18 cellular contexts compared by ENCODE assay signal in the genomic region with DNA sequence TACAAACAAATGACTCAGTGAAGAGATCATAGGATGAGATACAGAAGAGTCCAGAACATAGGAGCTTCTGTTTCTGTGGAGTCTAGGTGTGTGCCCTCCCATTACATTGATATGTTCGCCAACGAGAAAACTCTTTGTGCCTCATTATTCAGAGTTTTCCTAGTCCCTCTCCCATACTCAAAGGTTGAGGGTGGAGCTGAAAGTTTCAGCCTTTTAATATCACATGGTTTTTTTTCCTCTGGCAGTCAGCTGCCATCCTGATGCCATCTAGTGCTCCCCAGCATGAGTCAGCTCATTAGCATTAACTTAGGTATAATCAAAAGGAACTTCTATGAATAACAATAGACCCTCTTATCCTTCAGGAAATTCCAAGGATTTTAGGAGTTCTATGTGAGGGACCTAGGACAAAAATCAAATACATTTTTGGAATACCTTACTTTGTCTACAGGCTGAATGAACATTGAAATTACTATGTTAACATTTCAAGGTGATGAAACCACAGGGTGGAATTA.
DNase-seq lines count a peak whose midpoint lies in the region; ATAC-seq and TF ChIP-seq lines count a peak whose summit lies in the region.
"Had no signal": no experiment of that assay in that cellular context is flagged by ENCODE, and none has a peak within 500 bp of the region (broad histone marks: within the 10 kb centered on the region; RNA-seq: fewer than 3 reads in every experiment).

No MANE protein-coding gene starts in this region.

- H3K27ac Mint-ChIP-seq in T-helper 17 cell = no peak overlapping the region
- H3K27ac Mint-ChIP-seq: activated CD4-positive, alpha-beta memory T cell treated with anti-CD3 and anti-CD28 coated beads for 36 hours; brain; CD8-positive, alpha-beta T cell had no signal

- H3K4me3 Mint-ChIP-seq in T-helper 17 cell = no peak overlapping the region
- H3K4me3 Mint-ChIP-seq: activated CD4-positive, alpha-beta memory T cell treated with anti-CD3 and anti-CD28 coated beads for 36 hours; brain; CD8-positive, alpha-beta T cell had no signal

- DNase-seq in HAP-1 (ENCODE audit: low spot score in 2 of 2) (peak; percentile 72 to 98), SK-MEL-5 (ENCODE audit: low read depth, low spot score) (peak; percentile 72), fibroblast of villous mesenchyme (ENCODE audit: low read depth) (peak; percentile 29), renal cortical epithelial cell (ENCODE audit: low read depth) (peak; percentile 32), germinal center (ENCODE audit: low spot score) (no peak), GM19238 (ENCODE audit: insufficient read length, low spot score) (no peak), T-helper 17 cell (no peak)
- DNase-seq: activated CD4-positive, alpha-beta memory T cell treated with anti-CD3 and anti-CD28 coated beads for 36 hours; CD8-positive, alpha-beta T cell; Karpas-422; midbrain; NCI-H187; NCI-H69; stimulated activated CD4-positive, alpha-beta T cell treated with anti-CD3 and anti-CD28 coated beads, Interleukin-15, amount 100 ng/mL, for 24 hours; T1000; testis had no signal

- ATAC-seq in GM21423 (IDR thresholded peaks at IDR 0.05; ENCODE audit: unreplicated experiment) = no peak
- no peak for ATAC-seq in T-helper 17 cell
- ATAC-seq: CD8-positive, alpha-beta T cell had no signal

- H3K27me3 ChIP-seq in HAP-1 (ENCODE audit: low read depth) = no peaks in the 10 kb centered on the region
- H3K27me3 ChIP-seq: testis had no signal

- no peaks in the 10 kb centered on the region for H3K27me3 Mint-ChIP-seq in T-helper 17 cell
- H3K27me3 Mint-ChIP-seq: activated CD4-positive, alpha-beta memory T cell treated with anti-CD3 and anti-CD28 coated beads for 36 hours; brain had no signal

- peaks cover 19% of the 10 kb centered on the region for H3K4me1 ChIP-seq in HAP-1
- H3K4me1 ChIP-seq: testis had no signal

- in situ Hi-C loops in HAP-1 (cut with MboI; ENCODE audit: low sequenced_read_pairs) (no loop called here), SK-MEL-5 (cut with HindIII; ENCODE audit: low pct_unique_long_range_greater_than_20kb, low sequenced_read_pairs) (no loop called here)

- H3K36me3 ChIP-seq in HAP-1 (replicated peaks) = no peaks in the 10 kb centered on the region

- H3K36me3 Mint-ChIP-seq in T-helper 17 cell (ENCODE audit: low read depth) = no peaks in the 10 kb centered on the region
- H3K36me3 Mint-ChIP-seq: activated CD4-positive, alpha-beta memory T cell treated with anti-CD3 and anti-CD28 coated beads for 36 hours; brain; CD8-positive, alpha-beta T cell had no signal

- H3K4me3 ChIP-seq in HAP-1 (no peak overlapping the region), fibroblast of villous mesenchyme (ENCODE audit: low read depth, low read length) (no peak overlapping the region)
- H3K4me3 ChIP-seq: testis had no signal

- H3K4me1 Mint-ChIP-seq in T-helper 17 cell = no peaks in the 10 kb centered on the region
- H3K4me1 Mint-ChIP-seq: brain had no signal

- TF ChIP-seq CTCF in fibroblast of villous mesenchyme (IDR thresholded peaks at IDR 0.05; ENCODE audit: insufficient read depth, low read depth, low read length) = no peak

- H3K9me3 ChIP-seq in HAP-1 (no peaks in the 10 kb centered on the region), T-helper 17 cell (ENCODE audit: control insufficient read depth, low read length, poor library complexity, severe bottlenecking) (no peaks in the 10 kb centered on the region)
- H3K9me3 ChIP-seq: testis had no signal

Comparison
In these comparisons a context has a peak if more than half of its experiments do, and no peak if none do; other contexts are left out.
1. DNase-seq: peak in HAP-1 (2 of 2), SK-MEL-5 (single experiment), fibroblast of villous mesenchyme (single experiment) and renal cortical epithelial cell (single experiment); none in germinal center (single experiment), GM19238 (single experiment) and T-helper 17 cell (0 of 3).